11 cellular contexts compared by ENCODE assay signal in the genomic region with DNA sequence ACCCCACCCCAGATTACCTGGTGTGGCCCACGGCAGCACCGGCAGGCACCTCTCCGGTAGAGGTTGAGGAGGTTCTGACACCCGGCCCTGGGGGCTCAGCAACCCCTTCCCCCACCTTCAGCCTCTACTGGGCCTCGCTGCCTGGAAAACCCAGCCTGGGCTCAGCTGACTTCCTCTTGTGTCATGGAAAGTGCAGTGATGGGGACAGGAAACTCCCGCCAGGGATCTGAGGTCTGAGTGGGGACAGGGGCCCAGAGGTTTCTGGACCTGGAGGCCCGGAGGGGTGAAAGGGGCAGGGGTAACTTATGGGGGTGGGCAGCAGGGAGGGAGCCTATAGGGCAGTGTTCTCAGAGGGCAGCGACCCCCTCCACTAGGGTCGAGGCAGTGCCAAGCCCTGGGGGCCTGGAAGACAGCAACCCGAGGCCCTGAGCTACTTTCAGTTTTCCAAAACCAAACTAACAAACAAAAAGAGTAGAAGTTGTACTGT. TPM values are rescaled to one million over a fixed set of nuclear protein-coding genes. Genes with fewer than 3 reads are reported as not detected.
DNase-seq lines count a peak whose midpoint lies in the region; ATAC-seq, FAIRE-seq and TF ChIP-seq lines count a peak whose summit lies in the region.
"Had no signal": no experiment of that assay in that cellular context is flagged by ENCODE, and none has a peak within 500 bp of the region (broad histone marks: within the 10 kb centered on the region; RNA-seq: fewer than 3 reads in every experiment).

No MANE protein-coding gene starts in this region.

- intact Hi-C loops in esophagus squamous epithelium (cut with DNase I) (no loop called here), kidney (cut with DNase I) (no loop called here)

- H3K4me1 ChIP-seq in NT2/D1 (ENCODE audit: insufficient read depth, insufficient read length) = peaks cover 16% of the 10 kb centered on the region
- no peaks in the 10 kb centered on the region for H3K4me1 ChIP-seq in esophagus squamous epithelium
- no peaks in the 10 kb centered on the region for H3K4me1 ChIP-seq in kidney (ENCODE audit: control insufficient read depth in 1 of 2, insufficient read depth in 1 of 2, low read depth in 1 of 2, low read length in 2 of 2)

- peak; percentile 35 for DNase-seq in activated T-cell treated with anti-CD3 and anti-CD28 coated beads for 1 hour (ENCODE audit: low read depth)
- DNase-seq in activated T-cell treated with anti-CD3 and anti-CD28 coated beads for 4 hours = no peak
- DNase-seq in NT2/D1 (ENCODE audit: low read depth, low spot score) = no peak
- peak; percentile 74 for DNase-seq in activated naive CD8-positive, alpha-beta T cell treated with anti-CD3 and anti-CD28 coated beads, Interleukin-2, amount 50 U/mL, for 24 hours
- peak in 1 of 2 donors; percentile 77 for DNase-seq in stimulated activated naive CD8-positive, alpha-beta T cell treated with anti-CD3 and anti-CD28 coated beads, Interleukin-15, amount 100 ng/mL, for 72 hours
- DNase-seq in esophagus squamous epithelium (lab: John Stamatoyannopoulos, UW) = no peak
- no peak for DNase-seq in hippocampal formation (lab: John Stamatoyannopoulos, UW)
- DNase-seq in kidney = no peak
- DNase-seq: NCI-H774 had no signal

- H3K27me3 ChIP-seq in NT2/D1 (ENCODE audit: insufficient read depth, insufficient read length) = no peaks in the 10 kb centered on the region
- peaks cover 0 to 5% (median 0%) of the 10 kb centered on the region in 4 donors for H3K27me3 ChIP-seq in esophagus squamous epithelium

- ATAC-seq in activated naive CD8-positive, alpha-beta T cell treated with anti-CD3 and anti-CD28 coated beads, Interleukin-2, amount 50 U/mL, for 24 hours = peak; percentile 75
- peak; percentile 80 for ATAC-seq in stimulated activated naive CD8-positive, alpha-beta T cell treated with anti-CD3 and anti-CD28 coated beads, Interleukin-15, amount 100 ng/mL, for 72 hours

- peak overlapping the region; percentile 95 for H3K27ac Mint-ChIP-seq in activated naive CD8-positive, alpha-beta T cell treated with anti-CD3 and anti-CD28 coated beads, Interleukin-2, amount 50 U/mL, for 24 hours
- H3K27ac Mint-ChIP-seq in stimulated activated naive CD8-positive, alpha-beta T cell treated with anti-CD3 and anti-CD28 coated beads, Interleukin-15, amount 100 ng/mL, for 72 hours = peak overlapping the region; percentile 95 to 97

- H3K4me3 ChIP-seq in NT2/D1 (ENCODE audit: insufficient read length, low read depth) (no peak overlapping the region), esophagus squamous epithelium (no peak overlapping the region), kidney (ENCODE audit: low read length in 2 of 2) (no peak overlapping the region)
- H3K4me3 ChIP-seq: lung had no signal

- H3K4me1 Mint-ChIP-seq in activated naive CD8-positive, alpha-beta T cell treated with anti-CD3 and anti-CD28 coated beads, Interleukin-2, amount 50 U/mL, for 24 hours = peaks cover 75% of the 10 kb centered on the region
- H3K4me1 Mint-ChIP-seq in stimulated activated naive CD8-positive, alpha-beta T cell treated with anti-CD3 and anti-CD28 coated beads, Interleukin-15, amount 100 ng/mL, for 72 hours = peaks cover 81% of the 10 kb centered on the region

- H3K36me3 ChIP-seq in NT2/D1 (ENCODE audit: insufficient read depth, insufficient read length, low read length) (no peaks in the 10 kb centered on the region), esophagus squamous epithelium (no peaks in the 10 kb centered on the region), kidney (ENCODE audit: control insufficient read depth in 1 of 2, insufficient read depth in 2 of 2, low read length in 2 of 2) (no peaks in the 10 kb centered on the region)

- no peaks in the 10 kb centered on the region for H3K9me3 Mint-ChIP-seq in activated naive CD8-positive, alpha-beta T cell treated with anti-CD3 and anti-CD28 coated beads, Interleukin-2, amount 50 U/mL, for 24 hours
- peaks cover 4 to 9% of the 10 kb centered on the region in 2 donors for H3K9me3 Mint-ChIP-seq in stimulated activated naive CD8-positive, alpha-beta T cell treated with anti-CD3 and anti-CD28 coated beads, Interleukin-15, amount 100 ng/mL, for 72 hours

- peaks cover 5% of the 10 kb centered on the region; the same call in 1 of the 2 replicates for H3K9me3 ChIP-seq in NT2/D1 (ENCODE audit: insufficient read depth, low read length)
- H3K9me3 ChIP-seq in esophagus squamous epithelium = no peaks in the 10 kb centered on the region
- no peaks in the 10 kb centered on the region for H3K9me3 ChIP-seq in kidney (ENCODE audit: control insufficient read depth in 1 of 2, low read length in 2 of 2)

- H3K36me3 Mint-ChIP-seq in activated naive CD8-positive, alpha-beta T cell treated with anti-CD3 and anti-CD28 coated beads, Interleukin-2, amount 50 U/mL, for 24 hours (ENCODE audit: low read depth) = peaks cover 9% of the 10 kb centered on the region

- H3K9ac ChIP-seq in NT2/D1 (ENCODE audit: insufficient read length, low read depth) = peak overlapping the region; percentile 26
- H3K9ac ChIP-seq in kidney (ENCODE audit: low read length in 2 of 2) = no peak overlapping the region

- H3K27me3 Mint-ChIP-seq in activated naive CD8-positive, alpha-beta T cell treated with anti-CD3 and anti-CD28 coated beads, Interleukin-2, amount 50 U/mL, for 24 hours = no peaks in the 10 kb centered on the region
- no peaks in the 10 kb centered on the region for H3K27me3 Mint-ChIP-seq in stimulated activated naive CD8-positive, alpha-beta T cell treated with anti-CD3 and anti-CD28 coated beads, Interleukin-15, amount 100 ng/mL, for 72 hours

- TF ChIP-seq CTCF in esophagus squamous epithelium (IDR thresholded peaks at IDR 0.05) (no peak), kidney (IDR thresholded peaks at IDR 0.05; ENCODE audit: borderline replicate concordance, extremely low read depth, insufficient read depth) (no peak)

- no peak for FAIRE-seq in kidney (lab: Jason Lieb, UNC)
- FAIRE-seq: A204.1 had no signal

- no peak overlapping the region for H3K27ac ChIP-seq in esophagus squamous epithelium
- no peak overlapping the region for H3K27ac ChIP-seq in kidney (ENCODE audit: low read depth in 2 of 2, low read length in 2 of 2)

- peak overlapping the region; percentile 87 for H3K4me3 Mint-ChIP-seq in activated naive CD8-positive, alpha-beta T cell treated with anti-CD3 and anti-CD28 coated beads, Interleukin-2, amount 50 U/mL, for 24 hours
- peak overlapping the region; percentile 95 to 97 for H3K4me3 Mint-ChIP-seq in stimulated activated naive CD8-positive, alpha-beta T cell treated with anti-CD3 and anti-CD28 coated beads, Interleukin-15, amount 100 ng/mL, for 72 hours

- 43 to 79% methylated on average over 1 to 5 of the region's 10 CpGs for whole genome bisulfite sequencing in esophagus squamous epithelium, 2 donors

- no peak for TF ChIP-seq POLR2A in esophagus squamous epithelium (IDR thresholded peaks at IDR 0.05)

RNA-seq across cellular contexts. Expression of a gene that starts 10.0 kb away (rescaled TPM):
- total RNA-seq in esophagus squamous epithelium = 1 to 10 TPM in 3 of 4 donors, under 1 TPM in 1; 0.75 to 5.8 (median 2.2) TPM
- total RNA-seq in kidney = 2.9 TPM
- 0.26 TPM for polyA plus RNA-seq in kidney (ENCODE audit: insufficient read depth, low read depth, low replicate concordance)

Comparison
In these comparisons a context has a peak if more than half of its experiments do, and no peak if none do; other contexts are left out.
1. DNase-seq: peak in activated T-cell treated with anti-CD3 and anti-CD28 coated beads for 1 hour (single experiment) and activated naive CD8-positive, alpha-beta T cell treated with anti-CD3 and anti-CD28 coated beads, Interleukin-2, amount 50 U/mL, for 24 hours (single experiment); none in activated T-cell treated with anti-CD3 and anti-CD28 coated beads for 4 hours (single experiment), NT2/D1 (single experiment), esophagus squamous epithelium (single experiment), hippocampal formation (0 of 2) and kidney (single experiment).